ENCODE assay signal across 12 cellular contexts in genomic region chr2:74551942-74552913, GRCh38. TPM values are rescaled to one million over a fixed set of nuclear protein-coding genes. Genes with fewer than 3 reads are reported as not detected.
A peak's percentile ranks its signal among the peaks of the same experiment; 100 is the strongest.
DNase-seq lines count a peak whose midpoint lies in the region; ATAC-seq, FAIRE-seq and TF ChIP-seq lines count a peak whose summit lies in the region.
"Had no signal": no experiment of that assay in that cellular context is flagged by ENCODE, and none has a peak within 500 bp of the region (broad histone marks: within the 10 kb centered on the region; RNA-seq: fewer than 3 reads in every experiment).

No MANE protein-coding gene starts in this region.

- no peak overlapping the region for H3K27ac ChIP-seq in H1 (ENCODE audit: low read depth, low read length)
- H3K27ac ChIP-seq in uterus, result peak overlapping the region in 1 of 2 donors; percentile 84
- H3K27ac ChIP-seq: VCaP had no signal

- no peak for DNase-seq in activated T-cell treated with anti-CD3 and anti-CD28 coated beads, Interleukin-2, amount 50 U/mL, for 4 hours
- DNase-seq in activated T-cell treated with anti-CD3 and anti-CD28 coated beads, Interleukin-2, amount 50 U/mL, for 1 hour, result no peak
- no peak for DNase-seq in H1 (ENCODE audit: low read depth in 1 of 2, low spot score in 2 of 2)
- no peak for DNase-seq in cerebellum (ENCODE audit: low spot score)
- DNase-seq in uterus, result no peak
- DNase-seq: NCI-H524; stimulated activated CD4-positive, alpha-beta T cell treated with anti-CD3 and anti-CD28 coated beads, Interleukin-15, amount 100 ng/mL, for 24 hours had no signal

- CTCF ChIA-PET in H1 (lab: Charles Lee; ENCODE audit: partially characterized antibody), result interaction anchor here (1.5 to 2.8 kb wide), 3 partner anchors 20 to 78 kb away, joined by 4 to 12 read pairs (median 5); no protein-coding TSS in a partner anchor

- H3K79me2 ChIP-seq in H1 (ENCODE audit: control insufficient read depth in 1 of 2, insufficient read depth in 2 of 2, low read length in 2 of 2), result no peaks in the 10 kb centered on the region

- peaks cover 5 to 18% (median 10%) of the 10 kb centered on the region in 4 experiments for H3K4me1 ChIP-seq in H1 (replicated peaks in 1 of 4; ENCODE audit: control insufficient read depth in 3 of 4, insufficient read depth in 4 of 4, low read length in 3 of 4)
- peaks cover 56% of the 10 kb centered on the region for H3K4me1 ChIP-seq in skeletal muscle satellite cell (ENCODE audit: control insufficient read depth, insufficient read depth, low read length)
- peaks cover 0 to 12% of the 10 kb centered on the region in 2 donors for H3K4me1 ChIP-seq in uterus

- no peaks in the 10 kb centered on the region; the same call in 1 of the 2 replicates for H3K79me1 ChIP-seq in H1 (ENCODE audit: low read depth, low read length)

- WGBS in H1 (ENCODE audit: extremely low coverage in 1 of 2, insufficient coverage in 1 of 2, insufficient read length in 1 of 2, insufficient replicate concordance in 2 of 2, low coverage in 1 of 2, low lambda C conversion rate in 2 of 2, missing lambda C conversion rate in 1 of 2), 2 experiments, result 81% methylated on average over 21 of the region's 21 CpGs; no CpG with 5 or more reads in 1 of the 2 experiments

- H3K4me3 ChIP-seq in H1 (ENCODE audit: extremely low read depth in 1 of 4, insufficient read depth in 2 of 4, low read depth in 3 of 4, low read length in 4 of 4) (peak overlapping the region in 2 of 4 experiments; percentile 86 to 94; a peak in 4 of 8 replicates), skeletal muscle satellite cell (ENCODE audit: low read length) (peak overlapping the region; percentile 100), uterus (no peak overlapping the region)

- H3K36me3 ChIP-seq in H1 (ENCODE audit: control insufficient read depth in 2 of 4, insufficient read depth in 4 of 4, low read length in 3 of 4), result peaks cover 0 to 3% (median 0%) of the 10 kb centered on the region in 4 experiments; a peak in 1 of 8 replicates
- H3K36me3 ChIP-seq in skeletal muscle satellite cell (ENCODE audit: insufficient read depth, low read length), result peaks cover 18% of the 10 kb centered on the region
- no peaks in the 10 kb centered on the region for H3K36me3 ChIP-seq in uterus

- H3K27me3 ChIP-seq in H1 (replicated peaks in 1 of 4; ENCODE audit: control insufficient read depth in 3 of 4, extremely low read depth in 1 of 4, insufficient read depth in 3 of 4, low read length in 3 of 4) (peaks cover 4 to 67% (median 44%) of the 10 kb centered on the region in 4 experiments), skeletal muscle satellite cell (ENCODE audit: control insufficient read depth, insufficient read depth, low read length) (no peaks in the 10 kb centered on the region), uterus (no peaks in the 10 kb centered on the region)

- H2BK15ac ChIP-seq in H1 (ENCODE audit: low read length), result no peak overlapping the region

- no peak overlapping the region for H2BK120ac ChIP-seq in H1 (replicated peaks; ENCODE audit: low read depth, low read length)

- no peak overlapping the region for H2AFZ ChIP-seq in H1 (ENCODE audit: low read length)

- H3K27me3 Mint-ChIP-seq in activated T-cell treated with anti-CD3 and anti-CD28 coated beads, Interleukin-2, amount 50 U/mL, for 4 hours (ENCODE audit: low read depth), result peaks cover 39% of the 10 kb centered on the region

- H4K5ac ChIP-seq in H1 (ENCODE audit: insufficient read length, low read depth, low read length), result no peak overlapping the region

- H2BK5ac ChIP-seq in H1 (ENCODE audit: low read depth, low read length), result no peak overlapping the region

- H3K9ac ChIP-seq in H1 (replicated peaks in 1 of 4; ENCODE audit: extremely low read depth in 1 of 4, low read depth in 3 of 4, low read length in 3 of 4) (no peak overlapping the region), skeletal muscle satellite cell (ENCODE audit: low read depth, low read length) (peak overlapping the region; percentile 94)

- H2BK12ac ChIP-seq in H1 (ENCODE audit: low read depth, low read length), result no peak overlapping the region

- no peak for ATAC-seq in activated T-cell treated with anti-CD3 and anti-CD28 coated beads, Interleukin-2, amount 50 U/mL, for 4 hours
- ATAC-seq in HG02870 (IDR thresholded peaks at IDR 0.05; ENCODE audit: unreplicated experiment) (peak; percentile 26), GM21619 (IDR thresholded peaks at IDR 0.05; ENCODE audit: unreplicated experiment) (no peak)

- peak overlapping the region; percentile 29 for H3K4me3 Mint-ChIP-seq in activated T-cell treated with anti-CD3 and anti-CD28 coated beads, Interleukin-2, amount 50 U/mL, for 4 hours

- H3K23ac ChIP-seq in H1 (ENCODE audit: insufficient read length), result no peak overlapping the region

- H4K20me1 ChIP-seq in H1 (replicated peaks in 1 of 2; ENCODE audit: control insufficient read depth in 1 of 2, insufficient read depth in 2 of 2, low read length in 2 of 2), result peaks cover 2 to 4% of the 10 kb centered on the region in 2 experiments

- intact Hi-C loops in uterus (cut with DNase I; ENCODE audit: low total_unique reads), result no loop called here

- H3K4ac ChIP-seq in H1 (replicated peaks; ENCODE audit: insufficient read length, low read depth, low read length), result no peak overlapping the region

- TF ChIP-seq POLR2A in H1 (IDR thresholded peaks at IDR 0.05; ENCODE audit: control extremely low read depth in 1 of 2, low read depth in 2 of 2, low read length in 2 of 2), result no peak
- TF ChIP-seq POLR2A in uterus (IDR thresholded peaks at IDR 0.05), result no peak

- H3K36me3 Mint-ChIP-seq in activated T-cell treated with anti-CD3 and anti-CD28 coated beads, Interleukin-2, amount 50 U/mL, for 4 hours (ENCODE audit: insufficient read depth), result no peaks in the 10 kb centered on the region

- no peak overlapping the region for H4K91ac ChIP-seq in H1 (replicated peaks; ENCODE audit: insufficient read length, low read length)

- H3K9me3 ChIP-seq in H1 (ENCODE audit: insufficient read depth in 2 of 2, low read depth in 1 of 2, low read length in 1 of 2), result no peaks in the 10 kb centered on the region
- no peaks in the 10 kb centered on the region for H3K9me3 ChIP-seq in skeletal muscle satellite cell (replicated peaks; ENCODE audit: low read length)
- no peaks in the 10 kb centered on the region for H3K9me3 ChIP-seq in uterus

- no peak overlapping the region for H4K8ac ChIP-seq in H1 (ENCODE audit: extremely low read depth, insufficient read depth, low read length)

- POLR2A ChIA-PET in H1 (lab: Charles Lee; ENCODE audit: partially characterized antibody), result interaction anchor here (0.7 to 1.5 kb wide), 6 partner anchors 23 to 283 kb away, joined by 3 to 6 read pairs (median 3); partner anchors contain the start of genes AUP1 and HTRA2

- no peak for TF ChIP-seq RAD21 in H1 (IDR thresholded peaks at IDR 0.05 in 1 of 2, conservative IDR thresholded peaks at IDR 0.05 in 1 of 2; ENCODE audit: low read depth in 2 of 2, low read length in 2 of 2)

- peak overlapping the region; percentile 93 to 94 for H3K4me2 ChIP-seq in H1 (ENCODE audit: insufficient read depth in 1 of 2, low read depth in 2 of 2, low read length in 2 of 2)
- H3K4me2 ChIP-seq in skeletal muscle satellite cell (ENCODE audit: low read length), result peak overlapping the region; percentile 98

- no peak overlapping the region for H3K14ac ChIP-seq in H1 (ENCODE audit: insufficient read length)

- no peak for TF ChIP-seq EP300 in H1 (IDR thresholded peaks at IDR 0.05; ENCODE audit: borderline replicate concordance in 1 of 2, low read depth in 2 of 2, low read length in 2 of 2)

- no peak overlapping the region for H3K18ac ChIP-seq in H1 (ENCODE audit: extremely low read depth, low read length)

- H2AK5ac ChIP-seq in H1 (ENCODE audit: low read depth, low read length), result no peak overlapping the region; the same call in 1 of the 2 replicates

- TF ChIP-seq CTCF in H1 (IDR thresholded peaks at IDR 0.05; ENCODE audit: control extremely low read depth in 1 of 3, insufficient read depth in 1 of 3, low read depth in 1 of 3, low read length in 3 of 3) (no peak), uterus (IDR thresholded peaks at IDR 0.05) (no peak)

- no peaks in the 10 kb centered on the region for H3K9me3 Mint-ChIP-seq in activated T-cell treated with anti-CD3 and anti-CD28 coated beads, Interleukin-2, amount 50 U/mL, for 4 hours

- H2BK20ac ChIP-seq in H1 (ENCODE audit: low read length), result 0 out of 2 replicates have a peak overlapping the region, but pooled peaks have one; percentile 9

- H3K4me1 Mint-ChIP-seq in activated T-cell treated with anti-CD3 and anti-CD28 coated beads, Interleukin-2, amount 50 U/mL, for 4 hours (ENCODE audit: low read depth), result peaks cover 10% of the 10 kb centered on the region

- peaks cover 27% of the 10 kb centered on the region for H3K23me2 ChIP-seq in H1 (ENCODE audit: low read depth, low read length)

- H3K56ac ChIP-seq in H1 (replicated peaks; ENCODE audit: insufficient read length, low read depth, low read length), result no peak overlapping the region

- no peak for FAIRE-seq in H1 (lab: Jason Lieb, UNC)

RNA-seq across cellular contexts. Expression of gene LOXL3, which starts 1.5 kb away (rescaled TPM):
- total RNA-seq in activated T-cell treated with anti-CD3 and anti-CD28 coated beads, Interleukin-2, amount 50 U/mL, for 4 hours, result 1 to 10 TPM in 1 of 3 donors, under 1 TPM in 2; 0.49 to 1.0 (median 0.99) TPM
- 19.5 and 22.4 TPM in 2 replicates for total RNA-seq in H1 (2021; fragmentation: NEBNext Ultra II Directional; extraction: Animal tissue kit (Norgen Biotek cat#: 25700))
- polyA plus RNA-seq in H1 (2011; rRNA removed), result 22.1 and 27.2 TPM in 2 replicates
- polyA plus RNA-seq in H1 (2011; cell fraction: cytosol; rRNA removed), result 26.3 TPM
- polyA plus RNA-seq in H1 (2011; cell fraction: nucleus; rRNA removed), result 31.9 TPM
- 21.1 to 25.5 TPM (median 22.6 TPM) in 4 replicates for polyA plus RNA-seq in H1 (2012, experiment 1 of 2)
- polyA plus RNA-seq in H1 (2012, experiment 2 of 2), result 17.5 TPM
- 11.8 TPM for polyA plus RNA-seq in H1 (2013, experiment 1 of 2)
- 10.9 TPM for polyA plus RNA-seq in H1 (2013, experiment 2 of 2)
- 22.5 and 34.1 TPM in 2 replicates for polyA minus RNA-seq in H1 (2011; rRNA and poly(A)+ RNA removed)
- polyA minus RNA-seq in H1 (2011; cell fraction: cytosol; rRNA and poly(A)+ RNA removed), result 16.7 TPM
- 15.3 TPM for polyA minus RNA-seq in H1 (2011; cell fraction: nucleus; rRNA and poly(A)+ RNA removed)
- total RNA-seq in skeletal muscle satellite cell (2012; rRNA removed), result 29.4 and 63.8 TPM in 2 replicates
- total RNA-seq in cerebellum (7.0 TPM), uterus (10 to 100 TPM in 3 of 4 donors, 1 to 10 TPM in 1; 9.5 to 26.5 (median 17.5) TPM)

RNA-seq across cellular contexts. Expression of gene DOK1, which starts 2.3 kb away (rescaled TPM):
- 10 to 100 TPM; 24.1 to 27.9 (median 25.9) TPM for total RNA-seq in activated T-cell treated with anti-CD3 and anti-CD28 coated beads, Interleukin-2, amount 50 U/mL, for 4 hours
- total RNA-seq in H1 (2021; fragmentation: NEBNext Ultra II Directional; extraction: Animal tissue kit (Norgen Biotek cat#: 25700)), result 11.4 and 14.3 TPM in 2 replicates
- polyA plus RNA-seq in H1 (2011; rRNA removed), result 11.0 and 16.5 TPM in 2 replicates
- polyA plus RNA-seq in H1 (2011; cell fraction: cytosol; rRNA removed), result 14.1 TPM
- polyA plus RNA-seq in H1 (2011; cell fraction: nucleus; rRNA removed), result 19.2 TPM
- 10.6 to 14.7 TPM (median 13.9 TPM) in 4 replicates for polyA plus RNA-seq in H1 (2012, experiment 1 of 2)
- 13.5 TPM for polyA plus RNA-seq in H1 (2012, experiment 2 of 2)
- polyA plus RNA-seq in H1 (2013, experiment 1 of 2), result 8.1 TPM
- polyA plus RNA-seq in H1 (2013, experiment 2 of 2), result 7.9 TPM
- 7.5 and 9.6 TPM in 2 replicates for polyA minus RNA-seq in H1 (2011; rRNA and poly(A)+ RNA removed)
- polyA minus RNA-seq in H1 (2011; cell fraction: cytosol; rRNA and poly(A)+ RNA removed), result 5.7 TPM
- 11.0 TPM for polyA minus RNA-seq in H1 (2011; cell fraction: nucleus; rRNA and poly(A)+ RNA removed)
- 35.0 and 42.4 TPM in 2 replicates for total RNA-seq in skeletal muscle satellite cell (2012; rRNA removed)
- total RNA-seq in cerebellum (2.4 TPM), uterus (10 to 100 TPM in 3 of 4 donors, under 1 TPM in 1; 0.29 to 85.0 (median 13.8) TPM)

RNA-seq across cellular contexts. Expression of gene HTRA2, which starts 22.5 kb away (rescaled TPM):
- 10 to 100 TPM; 46.2 to 54.6 (median 50.5) TPM for total RNA-seq in activated T-cell treated with anti-CD3 and anti-CD28 coated beads, Interleukin-2, amount 50 U/mL, for 4 hours
- total RNA-seq in H1 (2021; fragmentation: NEBNext Ultra II Directional; extraction: Animal tissue kit (Norgen Biotek cat#: 25700)), result 21.6 and 24.6 TPM in 2 replicates
- 37.6 TPM in 2 replicates for polyA plus RNA-seq in H1 (2011; rRNA removed)
- 33.9 TPM for polyA plus RNA-seq in H1 (2011; cell fraction: cytosol; rRNA removed)
- 41.8 TPM for polyA plus RNA-seq in H1 (2011; cell fraction: nucleus; rRNA removed)
- 22.7 to 30.7 TPM (median 27.3 TPM) in 4 replicates for polyA plus RNA-seq in H1 (2012, experiment 1 of 2)
- polyA plus RNA-seq in H1 (2012, experiment 2 of 2), result 36.9 TPM
- polyA plus RNA-seq in H1 (2013, experiment 1 of 2), result 19.1 TPM
- polyA plus RNA-seq in H1 (2013, experiment 2 of 2), result 18.5 TPM
- 27.1 and 32.7 TPM in 2 replicates for polyA minus RNA-seq in H1 (2011; rRNA and poly(A)+ RNA removed)
- 15.4 TPM for polyA minus RNA-seq in H1 (2011; cell fraction: cytosol; rRNA and poly(A)+ RNA removed)
- 27.5 TPM for polyA minus RNA-seq in H1 (2011; cell fraction: nucleus; rRNA and poly(A)+ RNA removed)
- total RNA-seq in skeletal muscle satellite cell (2012; rRNA removed), result 41.1 and 44.1 TPM in 2 replicates
- total RNA-seq in cerebellum, result 26.2 TPM
- total RNA-seq in uterus, result 10 to 100 TPM; 13.1 to 40.1 (median 33.9) TPM

RNA-seq across cellular contexts. Expression of gene AUP1, which starts 22.7 kb away (rescaled TPM):
- 100 to 1,000 TPM; 200 to 204 (median 203) TPM for total RNA-seq in activated T-cell treated with anti-CD3 and anti-CD28 coated beads, Interleukin-2, amount 50 U/mL, for 4 hours
- 82.7 and 83.4 TPM in 2 replicates for total RNA-seq in H1 (2021; fragmentation: NEBNext Ultra II Directional; extraction: Animal tissue kit (Norgen Biotek cat#: 25700))
- polyA plus RNA-seq in H1 (2011; rRNA removed), result 121 and 162 TPM in 2 replicates
- polyA plus RNA-seq in H1 (2011; cell fraction: cytosol; rRNA removed), result 134 TPM
- polyA plus RNA-seq in H1 (2011; cell fraction: nucleus; rRNA removed), result 469 TPM
- polyA plus RNA-seq in H1 (2012, experiment 1 of 2), result 82.2 to 98.1 TPM (median 92.2 TPM) in 4 replicates
- 103 TPM for polyA plus RNA-seq in H1 (2012, experiment 2 of 2)
- 124 TPM for polyA plus RNA-seq in H1 (2013, experiment 1 of 2)
- 130 TPM for polyA plus RNA-seq in H1 (2013, experiment 2 of 2)
- 63.7 and 83.7 TPM in 2 replicates for polyA minus RNA-seq in H1 (2011; rRNA and poly(A)+ RNA removed)
- 54.0 TPM for polyA minus RNA-seq in H1 (2011; cell fraction: cytosol; rRNA and poly(A)+ RNA removed)
- polyA minus RNA-seq in H1 (2011; cell fraction: nucleus; rRNA and poly(A)+ RNA removed), result 85.4 TPM
- 101 and 167 TPM in 2 replicates for total RNA-seq in skeletal muscle satellite cell (2012; rRNA removed)
- total RNA-seq in cerebellum (35.0 TPM), uterus (10 to 100 TPM; 62.8 to 87.0 (median 70.7) TPM)

RNA-seq across cellular contexts. Expression of gene DQX1, which starts 26.2 kb away (rescaled TPM):
- under 1 TPM; 0.28 to 0.34 (median 0.30) TPM for total RNA-seq in activated T-cell treated with anti-CD3 and anti-CD28 coated beads, Interleukin-2, amount 50 U/mL, for 4 hours
- 0.57 and 0.76 TPM in 2 replicates for total RNA-seq in H1 (2021; fragmentation: NEBNext Ultra II Directional; extraction: Animal tissue kit (Norgen Biotek cat#: 25700))
- 1.1 TPM in 2 replicates for polyA plus RNA-seq in H1 (2011; rRNA removed)
- 1.4 TPM for polyA plus RNA-seq in H1 (2011; cell fraction: cytosol; rRNA removed)
- polyA plus RNA-seq in H1 (2011; cell fraction: nucleus; rRNA removed), result 9.0 TPM
- polyA plus RNA-seq in H1 (2012, experiment 1 of 2), result 0.51 to 1.4 TPM (median 0.73 TPM) in 4 replicates
- polyA plus RNA-seq in H1 (2012, experiment 2 of 2), result 0.47 TPM
- polyA plus RNA-seq in H1 (2013, experiment 1 of 2), result 0.85 TPM
- 0.35 TPM for polyA plus RNA-seq in H1 (2013, experiment 2 of 2)
- 0.44 and 1.1 TPM in 2 replicates for polyA minus RNA-seq in H1 (2011; rRNA and poly(A)+ RNA removed)
- polyA minus RNA-seq in H1 (2011; cell fraction: cytosol; rRNA and poly(A)+ RNA removed), result not detected
- 2.1 TPM for polyA minus RNA-seq in H1 (2011; cell fraction: nucleus; rRNA and poly(A)+ RNA removed)
- under 0.01 and 0.51 TPM in 2 replicates for total RNA-seq in skeletal muscle satellite cell (2012; rRNA removed)
- 0.45 TPM for total RNA-seq in cerebellum
- not detected for total RNA-seq in uterus
- total RNA-seq: kidney epithelial cell had no signal
